Comparison of ENCODE assay signal across 34 cellular contexts in genomic region chr5:12865529-12865928, GRCh38.
DNase-seq lines count a peak whose midpoint lies in the region; ATAC-seq and TF ChIP-seq lines count a peak whose summit lies in the region.
"Had no signal": no experiment of that assay in that cellular context is flagged by ENCODE, and none has a peak within 500 bp of the region (broad histone marks: within the 10 kb centered on the region; RNA-seq: fewer than 3 reads in every experiment).

No MANE protein-coding gene starts in this region.

- in situ Hi-C loops in astrocyte of the cerebellum (cut with HindIII; ENCODE audit: low sequenced_read_pairs): no loop called here

- peak; percentile 21 for DNase-seq in ELR (ENCODE audit: low read depth)
- peak; percentile 53 for DNase-seq in astrocyte of the cerebellum (ENCODE audit: low read depth)
- DNase-seq in islet precursor cell: peak; percentile 73
- DNase-seq in DMS114 treated with DMSO at 0.1 percent for 48 hours (lab: John Stamatoyannopoulos, UW; ENCODE audit: unreplicated experiment): no peak
- no peak for DNase-seq in DMS 273 treated with DMSO at 0.1 percent for 48 hours (lab: John Stamatoyannopoulos, UW)
- DNase-seq in T-helper 17 cell: no peak
- DNase-seq: ACHN; activated CD4-positive, alpha-beta T cell treated with anti-CD3 and anti-CD28 coated beads for 4 hours; anterior cingulate cortex; BE2C; central memory CD4-positive, alpha-beta T cell; DMS53; effector memory CD8-positive, alpha-beta T cell; erythroblast; GDM1; head of caudate nucleus; Karpas-422; midbrain; naive B cell; NCI-H1436 treated with DMSO at 0.1 percent for 48 hours; NCI-H2081 treated with DMSO at 0.1 percent for 48 hours; NCI-H2227 treated with DMSO at 0.1 percent for 48 hours; NCI-H526 treated with DMSO at 0.1 percent for 48 hours; PC-9; right lobe of liver; SHP77; stimulated activated CD8-positive, alpha-beta memory T cell treated with anti-CD3 and anti-CD28 coated beads, Interleukin-4, amount 100 ng/mL, for 48 hours; stimulated activated naive CD8-positive, alpha-beta T cell treated with anti-CD3 and anti-CD28 coated beads, Interleukin-15, amount 100 ng/mL, for 72 hours; uterus had no signal

- no peak for TF ChIP-seq CTCF in astrocyte of the cerebellum (IDR thresholded peaks at IDR 0.05; ENCODE audit: low read depth, low read length, missing control alignments)

- no peaks in the 10 kb centered on the region for H3K4me1 Mint-ChIP-seq in T-helper 17 cell
- H3K4me1 Mint-ChIP-seq: naive B cell; stimulated activated naive CD8-positive, alpha-beta T cell treated with anti-CD3 and anti-CD28 coated beads, Interleukin-15, amount 100 ng/mL, for 72 hours had no signal

- H3K27me3 ChIP-seq in HUES48 (ENCODE audit: control insufficient read depth, insufficient read depth, low read length): no peaks in the 10 kb centered on the region
- H3K27me3 ChIP-seq: BE2C, right lobe of liver, uterus had no signal

- H3K36me3 ChIP-seq in HUES48 (ENCODE audit: control insufficient read depth, insufficient read depth, low read length): no peaks in the 10 kb centered on the region
- H3K36me3 ChIP-seq: BE2C, right lobe of liver, thoracic aorta, uterus had no signal

- H3K4me3 ChIP-seq in HUES48 (ENCODE audit: low read depth, low read length): peak overlapping the region; percentile 16; the same call in 1 of the 2 replicates
- H3K4me3 ChIP-seq in astrocyte of the cerebellum (ENCODE audit: low read depth, low read length): no peak overlapping the region
- H3K4me3 ChIP-seq: PC-9, right lobe of liver, thoracic aorta, uterus had no signal

- no peak overlapping the region for H3K4me3 Mint-ChIP-seq in T-helper 17 cell
- H3K4me3 Mint-ChIP-seq: effector memory CD8-positive, alpha-beta T cell; naive B cell; stimulated activated naive CD8-positive, alpha-beta T cell treated with anti-CD3 and anti-CD28 coated beads, Interleukin-15, amount 100 ng/mL, for 72 hours had no signal

- H3K27ac ChIP-seq in HUES48 (ENCODE audit: low read depth, low read length): peak overlapping the region; percentile 43
- H3K27ac ChIP-seq: PC-9, right lobe of liver, thoracic aorta, uterus had no signal

- ATAC-seq in GM21360 (IDR thresholded peaks at IDR 0.05; ENCODE audit: unreplicated experiment) (no peak), T-helper 17 cell (no peak)
- ATAC-seq: activated naive CD4-positive, alpha-beta T cell treated with anti-CD3 and anti-CD28 coated beads, Interleukin-2, amount 50 U/mL, for 72 hours; effector memory CD8-positive, alpha-beta T cell; right lobe of liver; stimulated activated naive CD8-positive, alpha-beta T cell treated with anti-CD3 and anti-CD28 coated beads, Interleukin-15, amount 100 ng/mL, for 72 hours had no signal

- H3K36me3 Mint-ChIP-seq in T-helper 17 cell (ENCODE audit: low read depth): no peaks in the 10 kb centered on the region
- H3K36me3 Mint-ChIP-seq: activated naive CD4-positive, alpha-beta T cell treated with anti-CD3 and anti-CD28 coated beads, Interleukin-2, amount 50 U/mL, for 72 hours; naive B cell had no signal

- H3K9ac ChIP-seq in HUES48 (ENCODE audit: low read depth, low read length): no peak overlapping the region

- peaks cover 18% of the 10 kb centered on the region for H3K4me1 ChIP-seq in HUES48 (ENCODE audit: control insufficient read depth, insufficient read depth, low read length)
- H3K4me1 ChIP-seq: BE2C, right lobe of liver, uterus had no signal

- H3K27me3 Mint-ChIP-seq in T-helper 17 cell: no peaks in the 10 kb centered on the region
- H3K27me3 Mint-ChIP-seq: effector memory CD8-positive, alpha-beta T cell; naive B cell; stimulated activated naive CD8-positive, alpha-beta T cell treated with anti-CD3 and anti-CD28 coated beads, Interleukin-15, amount 100 ng/mL, for 72 hours had no signal

- no peak overlapping the region for H3K27ac Mint-ChIP-seq in T-helper 17 cell
- H3K27ac Mint-ChIP-seq: activated naive CD4-positive, alpha-beta T cell treated with anti-CD3 and anti-CD28 coated beads, Interleukin-2, amount 50 U/mL, for 72 hours; activated T-helper 2 cell treated with anti-CD3 and anti-CD28 coated beads, Interferon-gamma antibody, Interleukin-2, Interleukin-4, amounts not matched to agents 10 μg/mL and 5 μg/mL and 100 μg/mL, durations not matched to agents 14 hours and 24 hours and 36 hours; effector memory CD8-positive, alpha-beta T cell; naive B cell; stimulated activated naive CD8-positive, alpha-beta T cell treated with anti-CD3 and anti-CD28 coated beads, Interleukin-15, amount 100 ng/mL, for 72 hours had no signal

- H3K9me3 ChIP-seq in HUES48 (ENCODE audit: control insufficient read depth, insufficient read depth, low read length) (no peaks in the 10 kb centered on the region), T-helper 17 cell (ENCODE audit: control insufficient read depth, low read length, poor library complexity, severe bottlenecking) (no peaks in the 10 kb centered on the region)
- H3K9me3 ChIP-seq: BE2C, right lobe of liver, thoracic aorta, uterus had no signal

Comparison
In these comparisons a context has a peak if more than half of its experiments do, and no peak if none do; other contexts are left out.
1. DNase-seq: peak in ELR (single experiment), astrocyte of the cerebellum (single experiment) and islet precursor cell (single experiment); none in DMS114 treated with DMSO at 0.1 percent for 48 hours (single experiment), DMS 273 treated with DMSO at 0.1 percent for 48 hours (single experiment) and T-helper 17 cell (0 of 3).